In genomic region chr4:168531305-168531704, GRCh38 we compare ENCODE assay signal across 37 cellular contexts.
"Had no signal": no experiment of that assay in that cellular context is flagged by ENCODE, and none has a peak within 500 bp of the region (broad histone marks: within the 10 kb centered on the region; RNA-seq: fewer than 3 reads in every experiment).

No MANE protein-coding gene starts in this region.

- H3K36me3 ChIP-seq: adrenal gland, gastroesophageal sphincter, left lung, neutrophil, thyroid gland, WERI-Rb-1 had no signal

- H3K9me3 ChIP-seq: adrenal gland, body of pancreas, gastroesophageal sphincter, left lung, neutrophil, thyroid gland had no signal

- H3K9me3 Mint-ChIP-seq: activated CD4-positive, alpha-beta memory T cell treated with anti-CD3 and anti-CD28 coated beads for 36 hours; activated CD4-positive, alpha-beta T cell treated with anti-CD3 and anti-CD28 coated beads, Interleukin-2, amount 10 ng/mL, durations not matched to agents 24 days and 14 days; activated naive CD4-positive, alpha-beta T cell treated with anti-CD3 and anti-CD28 coated beads for 36 hours; activated naive CD8-positive, alpha-beta T cell treated with anti-CD3 and anti-CD28 coated beads for 36 hours; activated T-helper 1 cell treated with anti-CD3 and anti-CD28 coated beads, Interleukin-12 subunit alpha, Interleukin-12 subunit beta, Interleukin-2, Interleukin-4 antibody, amounts not matched to agents 30 ng/mL and 10 ng/mL and 1 ng/mL, durations not matched to agents 14 hours and 24 hours and 36 hours; nephron; stimulated activated memory B cell treated with anti-CD40 and anti-IgM and Interleukin-4, amounts not matched to agents 10 μg/mL and 1 μg/mL and 100 μg/mL, for 72 hours; stimulated activated naive CD8-positive, alpha-beta T cell treated with anti-CD3 and anti-CD28 coated beads, Interleukin-15, amount 100 ng/mL, for 72 hours; T-helper 1 cell treated with Interleukin-12 subunit alpha and Interleukin-12 subunit beta and Interleukin-4 antibody, amounts not matched to agents 30 μg/mL and 1 μg/mL, for 36 hours had no signal

- H3K4me1 ChIP-seq: adrenal gland, body of pancreas, gastroesophageal sphincter, left lung, thyroid gland had no signal

- ATAC-seq: activated CD4-positive, CD25-positive, alpha-beta regulatory T cell treated with anti-CD3 and anti-CD28 coated beads, Interleukin-2, amount 50 U/mL, for 24 hours; body of pancreas; gastroesophageal sphincter; left lung; sciatic nerve; stimulated activated memory B cell treated with anti-CD40 and anti-IgM and Interleukin-4, amounts not matched to agents 10 μg/mL and 1 μg/mL and 100 μg/mL, for 72 hours; stimulated activated naive CD8-positive, alpha-beta T cell treated with anti-CD3 and anti-CD28 coated beads, Interleukin-15, amount 100 ng/mL, for 72 hours had no signal

- H3K4me3 ChIP-seq: adrenal gland, body of pancreas, cardiac muscle cell, coronary artery, dorsolateral prefrontal cortex, gastroesophageal sphincter, left lung, lung, skin epidermis, thyroid gland had no signal

- H3K36me3 Mint-ChIP-seq: activated CD4-positive, alpha-beta memory T cell treated with anti-CD3 and anti-CD28 coated beads for 36 hours; activated naive CD8-positive, alpha-beta T cell treated with anti-CD3 and anti-CD28 coated beads for 36 hours; stimulated activated memory B cell treated with anti-CD40 and anti-IgM and Interleukin-4, amounts not matched to agents 10 μg/mL and 1 μg/mL and 100 μg/mL, for 72 hours had no signal

- H3K27ac Mint-ChIP-seq: activated CD4-positive, alpha-beta memory T cell treated with anti-CD3 and anti-CD28 coated beads for 36 hours; activated CD4-positive, alpha-beta T cell treated with anti-CD3 and anti-CD28 coated beads, Interleukin-2, amount 10 ng/mL, durations not matched to agents 24 days and 14 days; activated naive CD4-positive, alpha-beta T cell treated with anti-CD3 and anti-CD28 coated beads for 36 hours; activated naive CD8-positive, alpha-beta T cell treated with anti-CD3 and anti-CD28 coated beads for 36 hours; activated T-helper 1 cell treated with anti-CD3 and anti-CD28 coated beads, Interleukin-12 subunit alpha, Interleukin-12 subunit beta, Interleukin-2, Interleukin-4 antibody, amounts not matched to agents 30 ng/mL and 10 ng/mL and 1 ng/mL, durations not matched to agents 14 hours and 24 hours and 36 hours; nephron; stimulated activated memory B cell treated with anti-CD40 and anti-IgM and Interleukin-4, amounts not matched to agents 10 μg/mL and 1 μg/mL and 100 μg/mL, for 72 hours; stimulated activated naive CD8-positive, alpha-beta T cell treated with anti-CD3 and anti-CD28 coated beads, Interleukin-15, amount 100 ng/mL, for 72 hours; T-helper 1 cell treated with Interleukin-12 subunit alpha and Interleukin-12 subunit beta and Interleukin-4 antibody, amounts not matched to agents 30 μg/mL and 1 μg/mL, for 36 hours had no signal

- H3K27ac ChIP-seq: adrenal gland, body of pancreas, cardiac muscle cell, coronary artery, dorsolateral prefrontal cortex, gastroesophageal sphincter, left lung, neutrophil, skin epidermis, thyroid gland, WERI-Rb-1 had no signal

- H3K4me1 Mint-ChIP-seq: activated CD4-positive, alpha-beta T cell treated with anti-CD3 and anti-CD28 coated beads, Interleukin-2, amount 10 ng/mL, durations not matched to agents 24 days and 14 days; activated naive CD8-positive, alpha-beta T cell treated with anti-CD3 and anti-CD28 coated beads for 36 hours; stimulated activated memory B cell treated with anti-CD40 and anti-IgM and Interleukin-4, amounts not matched to agents 10 μg/mL and 1 μg/mL and 100 μg/mL, for 72 hours; stimulated activated naive CD8-positive, alpha-beta T cell treated with anti-CD3 and anti-CD28 coated beads, Interleukin-15, amount 100 ng/mL, for 72 hours had no signal

- H3K4me3 Mint-ChIP-seq: activated CD4-positive, alpha-beta memory T cell treated with anti-CD3 and anti-CD28 coated beads for 36 hours; activated CD4-positive, alpha-beta T cell treated with anti-CD3 and anti-CD28 coated beads, Interleukin-2, amount 10 ng/mL, durations not matched to agents 24 days and 14 days; activated naive CD4-positive, alpha-beta T cell treated with anti-CD3 and anti-CD28 coated beads for 36 hours; activated naive CD8-positive, alpha-beta T cell treated with anti-CD3 and anti-CD28 coated beads for 36 hours; activated T-helper 1 cell treated with anti-CD3 and anti-CD28 coated beads, Interleukin-12 subunit alpha, Interleukin-12 subunit beta, Interleukin-2, Interleukin-4 antibody, amounts not matched to agents 30 ng/mL and 10 ng/mL and 1 ng/mL, durations not matched to agents 14 hours and 24 hours and 36 hours; nephron; stimulated activated memory B cell treated with anti-CD40 and anti-IgM and Interleukin-4, amounts not matched to agents 10 μg/mL and 1 μg/mL and 100 μg/mL, for 72 hours; stimulated activated naive CD8-positive, alpha-beta T cell treated with anti-CD3 and anti-CD28 coated beads, Interleukin-15, amount 100 ng/mL, for 72 hours; T-helper 1 cell treated with Interleukin-12 subunit alpha and Interleukin-12 subunit beta and Interleukin-4 antibody, amounts not matched to agents 30 μg/mL and 1 μg/mL, for 36 hours had no signal

- FAIRE-seq: kidney, TTC549 had no signal

- H3K27me3 ChIP-seq: adrenal gland, body of pancreas, cardiac muscle cell, gastroesophageal sphincter, left lung, neutrophil, thyroid gland had no signal

- DNase-seq: activated CD4-positive, alpha-beta memory T cell treated with anti-CD3 and anti-CD28 coated beads for 36 hours; activated CD4-positive, alpha-beta T cell treated with anti-CD3 and anti-CD28 coated beads, Interleukin-2, amount 10 ng/mL, durations not matched to agents 24 days and 14 days; activated CD8-positive, alpha-beta memory T cell treated with anti-CD3 and anti-CD28 coated beads, Interleukin-2, amount 50 U/mL, for 4 hours; activated effector memory CD4-positive, alpha-beta T cell treated with anti-CD3 and anti-CD28 coated beads, Interleukin-2, amount 50 U/mL, for 16 hours; activated naive CD4-positive, alpha-beta T cell treated with anti-CD3 and anti-CD28 coated beads for 36 hours; activated naive CD8-positive, alpha-beta T cell treated with anti-CD3 and anti-CD28 coated beads for 36 hours; activated T-cell treated with anti-CD3 and anti-CD28 coated beads, Interleukin-2, amount 50 U/mL, for 1 hour; adrenal gland; aorta; body of pancreas; cerebellar nuclear complex; dorsolateral prefrontal cortex; effector memory CD4-positive, alpha-beta T cell; erythroblast; head of caudate nucleus; hippocampal formation; kidney; left lung; stimulated activated CD4-positive, alpha-beta T cell treated with anti-CD3 and anti-CD28 coated beads, Interleukin-4, amount 100 ng/mL, for 4 hours; stimulated activated CD8-positive, alpha-beta memory T cell treated with anti-CD3 and anti-CD28 coated beads, Interleukin-4, amount 100 ng/mL, for 48 hours; stimulated activated naive CD8-positive, alpha-beta T cell treated with anti-CD3 and anti-CD28 coated beads, Interleukin-15, amount 100 ng/mL, for 72 hours; T-helper 9 cell; thyroid gland; WERI-Rb-1 had no signal
